ENCODE assay signal across 1 cellular context in genomic region chr16:88901718-88902337, GRCh38.
A peak's percentile ranks its signal among the peaks of the same experiment; 100 is the strongest.
TF ChIP-seq lines count a peak whose summit lies in the region.

No MANE protein-coding gene starts in this region.

TF ChIP-seq in HepG2, 621 proteins besides CTCF, POLR2A, EP300 and RAD21 (continued from another document and continues in another):
- peak; percentile 53; the same call in 1 of the 2 replicates for TF ChIP-seq ZNF687 (CRISPR knock-in tag; IDR thresholded peaks at IDR 0.05)
- no peak for TF ChIP-seq GABPA (IDR thresholded peaks at IDR 0.05; ENCODE audit: low read depth, low read length)
- TF ChIP-seq GABPA (CRISPR knock-in tag; IDR thresholded peaks at IDR 0.05; ENCODE audit: low read depth) = 0 out of 2 replicates have a peak, but pooled peaks have one; percentile 19
- TF ChIP-seq MBNL3 (CRISPR knock-in tag; conservative IDR thresholded peaks at IDR 0.05) = no peak
- no peak for TF ChIP-seq ZNF784 (CRISPR knock-in tag; IDR thresholded peaks at IDR 0.05; ENCODE audit: borderline replicate concordance)
- no peak for TF ChIP-seq CBX2 (IDR thresholded peaks at IDR 0.05; ENCODE audit: low read depth, low read length)
- TF ChIP-seq CBX2 (CRISPR knock-in tag; IDR thresholded peaks at IDR 0.05; ENCODE audit: low read depth) = no peak
- no peak for TF ChIP-seq ZNF609 (CRISPR knock-in tag; IDR thresholded peaks at IDR 0.05; ENCODE audit: borderline replicate concordance)
- TF ChIP-seq SNAPC4 (CRISPR knock-in tag; IDR thresholded peaks at IDR 0.05) = peak; percentile 61; the same call in 1 of the 2 replicates
- no peak for TF ChIP-seq JUNB (CRISPR knock-in tag; IDR thresholded peaks at IDR 0.05; ENCODE audit: borderline replicate concordance)
- TF ChIP-seq HNF1B (CRISPR knock-in tag; IDR thresholded peaks at IDR 0.05) = no peak
- TF ChIP-seq ZNF570 (CRISPR knock-in tag; IDR thresholded peaks at IDR 0.05; ENCODE audit: borderline replicate concordance) = no peak
- TF ChIP-seq IKZF5 (CRISPR knock-in tag; IDR thresholded peaks at IDR 0.05) = no peak
- TF ChIP-seq ZNF614 (CRISPR knock-in tag; IDR thresholded peaks at IDR 0.05; ENCODE audit: borderline replicate concordance) = no peak
- TF ChIP-seq ZFP91 (CRISPR knock-in tag; IDR thresholded peaks at IDR 0.05; ENCODE audit: borderline replicate concordance) = no peak
- TF ChIP-seq KDM3A (CRISPR knock-in tag; IDR thresholded peaks at IDR 0.05; ENCODE audit: low read depth) = no peak
- no peak for TF ChIP-seq MXI1 (IDR thresholded peaks at IDR 0.05; ENCODE audit: borderline replicate concordance, low read depth, low read length)
- no peak for TF ChIP-seq RCOR2 (CRISPR knock-in tag; IDR thresholded peaks at IDR 0.05)
- 0 out of 2 replicates have a peak, but pooled peaks have one; percentile 24 for TF ChIP-seq BRD4 (CRISPR knock-in tag; IDR thresholded peaks at IDR 0.05)
- no peak for TF ChIP-seq IKZF1 (IDR thresholded peaks at IDR 0.05)
- no peak for TF ChIP-seq DBP (CRISPR knock-in tag; IDR thresholded peaks at IDR 0.05; ENCODE audit: not compliant biosample characterization)
- no peak for TF ChIP-seq ZNF441 (CRISPR knock-in tag; IDR thresholded peaks at IDR 0.05; ENCODE audit: borderline replicate concordance)
- no peak for TF ChIP-seq NCOA2 (CRISPR knock-in tag; IDR thresholded peaks at IDR 0.05)
- TF ChIP-seq ZNF484 (CRISPR knock-in tag; IDR thresholded peaks at IDR 0.05; ENCODE audit: borderline replicate concordance, low read depth) = no peak
- no peak for TF ChIP-seq POLR2G (IDR thresholded peaks at IDR 0.05; ENCODE audit: low read depth, low read length)
- 0 out of 2 replicates have a peak, but pooled peaks have one; percentile 27 for TF ChIP-seq DNMT1 (CRISPR knock-in tag; IDR thresholded peaks at IDR 0.05)
- 0 out of 2 replicates have a peak, but pooled peaks have one; percentile 37 for TF ChIP-seq ZFP37 (CRISPR knock-in tag; IDR thresholded peaks at IDR 0.05; ENCODE audit: borderline replicate concordance)
- peak; percentile 64; the same call in 1 of the 2 replicates for TF ChIP-seq ZNF232 (CRISPR knock-in tag; IDR thresholded peaks at IDR 0.05; ENCODE audit: borderline replicate concordance)
- TF ChIP-seq ZNF503 (CRISPR knock-in tag; IDR thresholded peaks at IDR 0.05) = no peak
- no peak for TF ChIP-seq MAZ (IDR thresholded peaks at IDR 0.05; ENCODE audit: borderline replicate concordance, low read depth, low read length)
- TF ChIP-seq MAZ (CRISPR knock-in tag; IDR thresholded peaks at IDR 0.05; ENCODE audit: low read depth) = no peak
- TF ChIP-seq ZSCAN25 (CRISPR knock-in tag; IDR thresholded peaks at IDR 0.05) = no peak
- no peak for TF ChIP-seq NFKB2 (CRISPR knock-in tag; IDR thresholded peaks at IDR 0.05; ENCODE audit: borderline replicate concordance)
- TF ChIP-seq ZFP62 (CRISPR knock-in tag; IDR thresholded peaks at IDR 0.05) = peak; percentile 77; the same call in 1 of the 2 replicates
